In the genomic region with DNA sequence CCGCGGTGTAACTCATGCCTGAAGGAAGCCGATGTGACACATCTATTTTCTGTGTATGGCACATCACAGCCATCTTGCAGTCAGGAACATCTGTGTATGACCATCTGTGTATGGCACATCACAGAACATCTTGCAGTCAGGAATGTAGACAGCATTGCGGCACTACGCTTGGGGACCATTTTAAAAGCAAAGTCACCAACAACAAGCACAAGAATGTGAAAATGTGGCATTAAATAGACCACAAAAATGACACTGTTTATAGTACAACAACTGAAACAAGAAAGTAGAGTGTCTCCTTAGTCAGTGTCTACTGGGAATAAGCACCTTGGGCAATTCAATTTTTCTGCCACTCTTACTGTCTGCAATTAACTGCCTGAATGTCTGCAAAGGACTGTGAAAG, we compare ENCODE assay signal across 12 cellular contexts.
"Had no signal": no experiment of that assay in that cellular context is flagged by ENCODE, and none has a peak within 500 bp of the region (broad histone marks: within the 10 kb centered on the region; RNA-seq: fewer than 3 reads in every experiment).

No MANE protein-coding gene starts in this region.

- H3K4me1 ChIP-seq: adrenal gland, suprapubic skin had no signal

- H3K4me3 ChIP-seq: adrenal gland, hepatocyte, suprapubic skin had no signal

- H2AFZ ChIP-seq: hepatocyte had no signal

- H3K27ac ChIP-seq: adrenal gland, hepatocyte, suprapubic skin had no signal

- H3K79me2 ChIP-seq: hepatocyte had no signal

- H3K9me3 ChIP-seq: adrenal gland, suprapubic skin had no signal

- H3K36me3 ChIP-seq: adrenal gland, suprapubic skin had no signal

- H3K27me3 ChIP-seq: adrenal gland, hepatocyte, suprapubic skin had no signal

- H3K4me2 ChIP-seq: hepatocyte had no signal

- ATAC-seq: activated CD8-positive, alpha-beta T cell treated with anti-CD3 and anti-CD28 coated beads for 36 hours; activated T-cell treated with anti-CD3 and anti-CD28 coated beads, Interleukin-2, amount 50 U/mL, for 4 hours; left ventricle myocardium superior; natural killer cell; T-helper 17 cell had no signal

- FAIRE-seq: endometrium had no signal

- DNase-seq: activated B cell treated with CpG ODN at 0.5 μM for 24 hours; activated CD4-positive, alpha-beta T cell treated with anti-CD3 and anti-CD28 coated beads for 48 hours; activated CD8-positive, alpha-beta T cell treated with anti-CD3 and anti-CD28 coated beads for 36 hours; activated effector memory CD4-positive, alpha-beta T cell treated with Interleukin-2 at 50 U/mL for 16 hours; activated T-cell treated with anti-CD3 and anti-CD28 coated beads, Interleukin-2, amount 50 U/mL, for 4 hours; adrenal gland; left ventricle myocardium superior; natural killer cell; T-helper 17 cell had no signal
